In the genomic region with DNA sequence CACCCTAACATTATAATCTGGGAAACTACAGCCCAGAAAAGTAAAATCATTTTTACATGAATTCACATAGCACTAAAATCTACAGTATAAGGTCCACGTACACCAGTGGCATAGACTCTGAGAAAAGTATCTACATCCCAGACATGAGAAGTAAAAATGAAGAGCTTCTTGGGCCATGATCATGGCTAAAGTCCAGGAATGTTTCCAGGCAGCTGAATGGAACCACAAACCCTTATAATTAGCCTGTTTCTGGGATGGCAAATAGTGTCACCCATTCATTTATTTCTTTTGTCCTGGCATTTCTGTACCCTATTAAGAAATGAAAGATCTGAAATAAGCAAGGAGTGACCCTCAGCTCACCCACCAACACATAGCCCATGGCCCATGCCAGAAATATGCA, we compare ENCODE assay signal across 19 cellular contexts.
"Had no signal": no experiment of that assay in that cellular context is flagged by ENCODE, and none has a peak within 500 bp of the region (broad histone marks: within the 10 kb centered on the region; RNA-seq: fewer than 3 reads in every experiment).

No MANE protein-coding gene starts in this region.

- H3K27ac ChIP-seq: adrenal gland, ascending aorta, coronary artery, esophagus squamous epithelium, gastroesophageal sphincter, lower lobe of right lung, tibial artery had no signal

- H3K27me3 ChIP-seq: adrenal gland, ascending aorta, esophagus squamous epithelium, gastroesophageal sphincter, tibial artery had no signal

- H3K4me3 ChIP-seq: adrenal gland, ascending aorta, coronary artery, esophagus squamous epithelium, gastroesophageal sphincter, lower lobe of right lung, tibial artery had no signal

- H3K4me1 ChIP-seq: ascending aorta, esophagus squamous epithelium, gastroesophageal sphincter, lower lobe of right lung had no signal

- ATAC-seq: gastroesophageal sphincter; lower lobe of right lung; natural killer cell; stimulated activated effector memory CD8-positive, alpha-beta T cell treated with anti-CD3 and anti-CD28 coated beads, Interleukin-12 subunit alpha, Interleukin-12 subunit beta, amount 100 ng/mL, for 72 hours; stimulated activated naive CD8-positive, alpha-beta T cell treated with anti-CD3 and anti-CD28 coated beads, Interleukin-15, amount 100 ng/mL, for 72 hours had no signal

- H3K36me3 ChIP-seq: adrenal gland, ascending aorta, esophagus squamous epithelium, gastroesophageal sphincter, lower lobe of right lung, tibial artery had no signal

- DNase-seq: activated CD8-positive, alpha-beta memory T cell treated with anti-CD3 and anti-CD28 coated beads for 24 hours; activated CD8-positive, alpha-beta memory T cell treated with anti-CD3 and anti-CD28 coated beads, Interleukin-2, amount 50 U/mL, for 4 hours; activated naive CD4-positive, alpha-beta T cell; activated T-cell treated with anti-CD3 and anti-CD28 coated beads, Interleukin-2, amount 50 U/mL, for 24 hours; adrenal gland; cerebellar nuclear complex; esophagus squamous epithelium; kidney; lower lobe of right lung; natural killer cell; stimulated activated CD4-positive, alpha-beta T cell treated with anti-CD3 and anti-CD28 coated beads, Interleukin-1b, Interleukin-23, amount 100 ng/mL, for 48 hours; stimulated activated naive CD8-positive, alpha-beta T cell treated with anti-CD3 and anti-CD28 coated beads, Interleukin-15, amount 100 ng/mL, for 72 hours; T-helper 1 cell; T-helper 9 cell; tibial artery had no signal

- H3K9me3 ChIP-seq: adrenal gland, ascending aorta, esophagus squamous epithelium, gastroesophageal sphincter, lower lobe of right lung, tibial artery had no signal
